ENCODE assay signal across 10 cellular contexts in genomic region chr20:47332381-47333206, GRCh38. TPM values are rescaled to one million over a fixed set of nuclear protein-coding genes. Genes with fewer than 3 reads are reported as not detected.
DNase-seq lines count a peak whose midpoint lies in the region; ATAC-seq and TF ChIP-seq lines count a peak whose summit lies in the region.
"Had no signal": no experiment of that assay in that cellular context is flagged by ENCODE, and none has a peak within 500 bp of the region (broad histone marks: within the 10 kb centered on the region; RNA-seq: fewer than 3 reads in every experiment).

No MANE protein-coding gene starts in this region.

- H3K4me1 ChIP-seq in CD8-positive, alpha-beta memory T cell (ENCODE audit: insufficient read depth, low read length): peaks cover 33% of the 10 kb centered on the region
- H3K4me1 ChIP-seq in foreskin keratinocyte: peaks cover 50% of the 10 kb centered on the region
- peaks cover 0 to 100% (median 99%) of the 10 kb centered on the region in 4 donors for H3K4me1 ChIP-seq in sigmoid colon

- no peaks in the 10 kb centered on the region for H3K27me3 ChIP-seq in CD8-positive, alpha-beta memory T cell (ENCODE audit: insufficient read depth, low read length, poor library complexity, severe bottlenecking)
- H3K27me3 ChIP-seq in foreskin keratinocyte: no peaks in the 10 kb centered on the region
- no peaks in the 10 kb centered on the region for H3K27me3 ChIP-seq in sigmoid colon
- H3K27me3 ChIP-seq: ovary had no signal

- no peaks in the 10 kb centered on the region for H3K9me3 Mint-ChIP-seq in CD8-positive, alpha-beta memory T cell
- no peaks in the 10 kb centered on the region for H3K9me3 Mint-ChIP-seq in activated T-helper 1 cell treated with anti-CD3 and anti-CD28 coated beads, Interleukin-12 subunit alpha, Interleukin-12 subunit beta, Interleukin-2, Interleukin-4 antibody, amounts not matched to agents 30 ng/mL and 10 ng/mL and 1 ng/mL, durations not matched to agents 14 hours and 24 hours and 36 hours

- no peak for TF ChIP-seq EP300 in sigmoid colon (IDR thresholded peaks at IDR 0.05)

- WGBS in sigmoid colon, 2 donors: 82 to 89% methylated on average over 8 of the region's 8 CpGs

- H3K27me3 Mint-ChIP-seq in CD8-positive, alpha-beta memory T cell: no peaks in the 10 kb centered on the region
- no peaks in the 10 kb centered on the region for H3K27me3 Mint-ChIP-seq in activated T-helper 1 cell treated with anti-CD3 and anti-CD28 coated beads, Interleukin-12 subunit alpha, Interleukin-12 subunit beta, Interleukin-2, Interleukin-4 antibody, amounts not matched to agents 30 ng/mL and 10 ng/mL and 1 ng/mL, durations not matched to agents 14 hours and 24 hours and 36 hours (ENCODE audit: insufficient read depth)

- H3K4me3 ChIP-seq in CD8-positive, alpha-beta memory T cell (ENCODE audit: low read length): no peak overlapping the region
- no peak overlapping the region for H3K4me3 ChIP-seq in sigmoid colon
- H3K4me3 ChIP-seq: ovary had no signal

- peaks cover 12% of the 10 kb centered on the region for H3K36me3 ChIP-seq in CD8-positive, alpha-beta memory T cell (ENCODE audit: insufficient read depth, low read length)
- H3K36me3 ChIP-seq in sigmoid colon: peaks cover 0 to under 1% (median 0%) of the 10 kb centered on the region in 4 donors
- H3K36me3 ChIP-seq: ovary had no signal

- ATAC-seq in foreskin keratinocyte: no peak
- ATAC-seq in HG03175 (IDR thresholded peaks at IDR 0.05; ENCODE audit: unreplicated experiment): no peak

- TF ChIP-seq CTCF in foreskin keratinocyte (conservative IDR thresholded peaks at IDR 0.05): no peak
- TF ChIP-seq CTCF in sigmoid colon (IDR thresholded peaks at IDR 0.05): no peak
- TF ChIP-seq CTCF in GM10248 (IDR thresholded peaks at IDR 0.05; ENCODE audit: control extremely low read depth, extremely low read depth, low read depth, missing control alignments): no peak

- peaks cover 0 to 63% (median 25%) of the 10 kb centered on the region in 3 donors for H3K36me3 Mint-ChIP-seq in CD8-positive, alpha-beta memory T cell
- H3K36me3 Mint-ChIP-seq in activated T-helper 1 cell treated with anti-CD3 and anti-CD28 coated beads, Interleukin-12 subunit alpha, Interleukin-12 subunit beta, Interleukin-2, Interleukin-4 antibody, amounts not matched to agents 30 ng/mL and 10 ng/mL and 1 ng/mL, durations not matched to agents 14 hours and 24 hours and 36 hours (ENCODE audit: low read depth): peaks cover 33% of the 10 kb centered on the region

- CTCF ChIA-PET in CD8-positive, alpha-beta memory T cell (lab: Charles Lee): no interaction called here
- CTCF ChIA-PET in GM10248 (lab: Yijun Ruan, JAX): interaction anchor here (1.4 kb wide), 1 partner anchor 11 kb away, joined by 3 read pairs; no protein-coding TSS in a partner anchor

- DNase-seq in CD8-positive, alpha-beta memory T cell: no peak
- DNase-seq in activated T-helper 1 cell treated with anti-CD3 and anti-CD28 coated beads, Interleukin-12 subunit alpha, Interleukin-12 subunit beta, Interleukin-2, Interleukin-4 antibody, amounts not matched to agents 30 ng/mL and 10 ng/mL and 1 ng/mL, durations not matched to agents 14 hours and 24 hours and 36 hours (ENCODE audit: low spot score): no peak
- DNase-seq in foreskin keratinocyte (no peak), sigmoid colon (no peak), NCI-H146 (lab: John Stamatoyannopoulos, UW) (no peak), GM10248 (ENCODE audit: extremely low spot score) (no peak), head of caudate nucleus (no peak)
- DNase-seq: hypothalamus, ovary had no signal

- no peak for TF ChIP-seq POLR2A in sigmoid colon (IDR thresholded peaks at IDR 0.05)

- POLR2A ChIA-PET in CD8-positive, alpha-beta memory T cell (lab: Charles Lee): no interaction called here
- POLR2A ChIA-PET in GM10248 (lab: Yijun Ruan, JAX): no interaction called here

- peak overlapping the region in 6 of 8 donors; percentile 46 to 86 (median 78) for H3K27ac Mint-ChIP-seq in CD8-positive, alpha-beta memory T cell
- peak overlapping the region; percentile 40 for H3K27ac Mint-ChIP-seq in activated T-helper 1 cell treated with anti-CD3 and anti-CD28 coated beads, Interleukin-12 subunit alpha, Interleukin-12 subunit beta, Interleukin-2, Interleukin-4 antibody, amounts not matched to agents 30 ng/mL and 10 ng/mL and 1 ng/mL, durations not matched to agents 14 hours and 24 hours and 36 hours

- intact Hi-C loops in activated T-helper 1 cell treated with anti-CD3 and anti-CD28 coated beads, Interleukin-12 subunit alpha, Interleukin-12 subunit beta, Interleukin-2, Interleukin-4 antibody, amounts not matched to agents 30 ng/mL and 10 ng/mL and 1 ng/mL, durations not matched to agents 14 hours and 24 hours and 36 hours (cut with micrococcal nuclease): no loop called here
- intact Hi-C loops in sigmoid colon (cut with DNase I): no loop called here
- intact Hi-C loops in head of caudate nucleus (cut with DNase I): no loop called here

- H3K4me1 Mint-ChIP-seq in CD8-positive, alpha-beta memory T cell: peaks cover 54 to 81% (median 80%) of the 10 kb centered on the region in 3 donors
- peaks cover 47% of the 10 kb centered on the region for H3K4me1 Mint-ChIP-seq in activated T-helper 1 cell treated with anti-CD3 and anti-CD28 coated beads, Interleukin-12 subunit alpha, Interleukin-12 subunit beta, Interleukin-2, Interleukin-4 antibody, amounts not matched to agents 30 ng/mL and 10 ng/mL and 1 ng/mL, durations not matched to agents 14 hours and 24 hours and 36 hours (ENCODE audit: low read depth)

- H3K27ac ChIP-seq in CD8-positive, alpha-beta memory T cell (ENCODE audit: low read depth, low read length): no peak overlapping the region
- H3K27ac ChIP-seq in foreskin keratinocyte (peak overlapping the region; percentile 13), sigmoid colon (peak overlapping the region; percentile 91 to 97 (median 93))
- H3K27ac ChIP-seq: ovary had no signal

- peak overlapping the region in 1 of 7 donors; percentile 41 for H3K4me3 Mint-ChIP-seq in CD8-positive, alpha-beta memory T cell
- H3K4me3 Mint-ChIP-seq in activated T-helper 1 cell treated with anti-CD3 and anti-CD28 coated beads, Interleukin-12 subunit alpha, Interleukin-12 subunit beta, Interleukin-2, Interleukin-4 antibody, amounts not matched to agents 30 ng/mL and 10 ng/mL and 1 ng/mL, durations not matched to agents 14 hours and 24 hours and 36 hours: no peak overlapping the region

- H3K9me3 ChIP-seq in CD8-positive, alpha-beta memory T cell (ENCODE audit: low read length): no peaks in the 10 kb centered on the region
- H3K9me3 ChIP-seq in sigmoid colon: no peaks in the 10 kb centered on the region
- H3K9me3 ChIP-seq: ovary had no signal

RNA-seq across cellular contexts. Expression of gene ZMYND8, which starts 23.9 kb away (rescaled TPM):
- total RNA-seq in CD8-positive, alpha-beta memory T cell: 10 to 100 TPM; 25.8 to 30.7 TPM
- polyA plus RNA-seq in CD8-positive, alpha-beta memory T cell: 20.9 TPM
- total RNA-seq in activated T-helper 1 cell treated with anti-CD3 and anti-CD28 coated beads, Interleukin-12 subunit alpha, Interleukin-12 subunit beta, Interleukin-2, Interleukin-4 antibody, amounts not matched to agents 30 ng/mL and 10 ng/mL and 1 ng/mL, durations not matched to agents 14 hours and 24 hours and 36 hours: 42.6 and 43.3 TPM in 2 replicates
- 29.7 and 31.1 TPM in 2 replicates for total RNA-seq in foreskin keratinocyte
- 7.9 and 9.1 TPM in 2 replicates for polyA plus RNA-seq in foreskin keratinocyte
- total RNA-seq in sigmoid colon: 10 to 100 TPM; 24.8 to 46.0 (median 29.3) TPM
- 10 to 100 TPM in 2 of 3 donors, 1 to 10 TPM in 1; 7.8 to 23.2 (median 11.3) TPM for polyA plus RNA-seq in sigmoid colon
